In the genomic region with DNA sequence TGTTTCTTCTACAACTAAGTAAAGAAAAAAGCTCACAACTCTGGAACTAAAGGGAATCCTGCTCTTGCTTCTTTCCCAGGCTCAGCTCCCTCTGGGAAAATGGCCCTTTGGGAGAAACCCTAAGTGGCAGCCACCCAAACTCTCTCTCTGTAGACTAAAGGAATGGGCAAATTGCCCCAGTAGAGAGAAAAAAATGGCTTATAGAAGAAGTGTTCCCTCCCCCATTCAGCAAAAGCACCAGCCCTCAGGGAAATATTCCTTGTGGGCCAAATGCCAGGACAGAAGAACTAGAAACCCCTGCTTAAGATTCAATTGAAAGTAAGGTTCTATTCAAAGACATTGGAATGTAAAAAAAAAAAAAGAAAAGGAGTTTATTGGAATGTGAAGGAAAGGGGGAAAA, we compare ENCODE assay signal across 15 cellular contexts.
DNase-seq lines count a peak whose midpoint lies in the region; TF ChIP-seq lines count a peak whose summit lies in the region.
"Had no signal": no experiment of that assay in that cellular context is flagged by ENCODE, and none has a peak within 500 bp of the region (broad histone marks: within the 10 kb centered on the region; RNA-seq: fewer than 3 reads in every experiment).

No MANE protein-coding gene starts in this region.

- H3K27me3 ChIP-seq in effector memory CD4-positive, alpha-beta T cell (replicated peaks; ENCODE audit: control insufficient read depth, insufficient read depth, low read length, poor library complexity, severe bottlenecking), result no peaks in the 10 kb centered on the region
- no peaks in the 10 kb centered on the region for H3K27me3 ChIP-seq in colonic mucosa

- peak overlapping the region; percentile 34 for H3K4me3 Mint-ChIP-seq in osteocyte (ENCODE audit: unreplicated experiment)

- no peaks in the 10 kb centered on the region for H3K4me1 ChIP-seq in effector memory CD4-positive, alpha-beta T cell (ENCODE audit: control insufficient read depth, insufficient read depth, low read length, poor library complexity, severe bottlenecking)
- no peaks in the 10 kb centered on the region for H3K4me1 ChIP-seq in colonic mucosa

- DNase-seq in EL (peak; percentile 72), SK-MEL-5 (ENCODE audit: low read depth, low spot score) (peak; percentile 65), fibroblast of peridontal ligament (ENCODE audit: extremely low read depth) (peak; percentile 27), osteocyte (ENCODE audit: extremely low spot score, unreplicated experiment) (no peak), NCI-H2171 treated with DMSO at 0.1 percent for 48 hours (lab: John Stamatoyannopoulos, UW) (no peak), colonic mucosa (no peak), ureter (ENCODE audit: low spot score) (no peak)
- no peak for DNase-seq in effector memory CD4-positive, alpha-beta T cell
- DNase-seq: activated effector memory CD4-positive, alpha-beta T cell treated with anti-CD3 and anti-CD28 coated beads, Interleukin-2, amount 50 U/mL, for 16 hours; GDM1; NCI-H1092; NCI-H510A treated with DMSO at 0.1 percent for 48 hours; retina; stimulated activated naive CD8-positive, alpha-beta T cell treated with anti-CD3 and anti-CD28 coated beads, Interleukin-15, Interleukin-2, amounts not matched to agents 100 U/mL and 50 U/mL, for 24 hours had no signal

- H3K9me3 ChIP-seq in effector memory CD4-positive, alpha-beta T cell (ENCODE audit: control insufficient read depth, low read length), result no peaks in the 10 kb centered on the region
- H3K9me3 ChIP-seq in colonic mucosa, result no peaks in the 10 kb centered on the region

- intact Hi-C loops in colonic mucosa (cut with DNase I), result no loop called here

- in situ Hi-C loops in SK-MEL-5 (cut with HindIII; ENCODE audit: low pct_unique_long_range_greater_than_20kb, low sequenced_read_pairs), result no loop called here

- H3K4me1 Mint-ChIP-seq in osteocyte (ENCODE audit: unreplicated experiment), result peaks cover 32% of the 10 kb centered on the region

- no peaks in the 10 kb centered on the region for H3K36me3 Mint-ChIP-seq in osteocyte (ENCODE audit: unreplicated experiment)

- H3K27ac ChIP-seq in effector memory CD4-positive, alpha-beta T cell (ENCODE audit: insufficient read depth, low read length, poor library complexity, severe bottlenecking), result no peak overlapping the region
- no peak overlapping the region for H3K27ac ChIP-seq in colonic mucosa
- H3K27ac ChIP-seq: C4-2B had no signal

- no peak overlapping the region for H3K4me3 ChIP-seq in effector memory CD4-positive, alpha-beta T cell (ENCODE audit: insufficient read depth, low read depth, low read length, poor library complexity, severe bottlenecking)
- H3K4me3 ChIP-seq in colonic mucosa, result no peak overlapping the region

- peak overlapping the region; percentile 90 for H3K27ac Mint-ChIP-seq in osteocyte (ENCODE audit: unreplicated experiment)

- TF ChIP-seq CTCF in osteocyte (IDR thresholded peaks at IDR 0.05), result no peak
- TF ChIP-seq CTCF in colonic mucosa (IDR thresholded peaks at IDR 0.05), result no peak

- no peak overlapping the region for H3K9ac ChIP-seq in colonic mucosa (ENCODE audit: low read depth in 2 of 2, low read length in 2 of 2)

- H3K36me3 ChIP-seq in effector memory CD4-positive, alpha-beta T cell (ENCODE audit: control insufficient read depth, insufficient read depth, low read length), result no peaks in the 10 kb centered on the region
- no peaks in the 10 kb centered on the region for H3K36me3 ChIP-seq in colonic mucosa

- H3K27me3 Mint-ChIP-seq in osteocyte (ENCODE audit: unreplicated experiment), result no peaks in the 10 kb centered on the region

- peaks cover 3% of the 10 kb centered on the region for H3K9me3 Mint-ChIP-seq in osteocyte (ENCODE audit: unreplicated experiment)

Comparison
In these comparisons a context has a peak if more than half of its experiments do, and no peak if none do; other contexts are left out.
1. DNase-seq: peak in EL (single experiment), SK-MEL-5 (single experiment) and fibroblast of peridontal ligament (single experiment); none in osteocyte (single experiment), effector memory CD4-positive, alpha-beta T cell (0 of 3), NCI-H2171 treated with DMSO at 0.1 percent for 48 hours (single experiment), colonic mucosa (single experiment) and ureter (single experiment).